ENCODE assay signal across 13 cellular contexts in genomic region chr10:122258136-122259074, GRCh38. TPM values are rescaled to one million over a fixed set of nuclear protein-coding genes. Genes with fewer than 3 reads are reported as not detected.
A peak's percentile ranks its signal among the peaks of the same experiment; 100 is the strongest.
DNase-seq lines count a peak whose midpoint lies in the region; ATAC-seq and TF ChIP-seq lines count a peak whose summit lies in the region.
"Had no signal": no experiment of that assay in that cellular context is flagged by ENCODE, and none has a peak within 500 bp of the region (broad histone marks: within the 10 kb centered on the region; RNA-seq: fewer than 3 reads in every experiment).

No MANE protein-coding gene starts in this region.

- peaks cover 15% of the 10 kb centered on the region for H3K9me3 Mint-ChIP-seq in endodermal cell
- H3K9me3 Mint-ChIP-seq: central memory CD8-positive, alpha-beta T cell had no signal

- H3K27me3 ChIP-seq in SK-N-SH (ENCODE audit: insufficient read depth) (no peaks in the 10 kb centered on the region), endodermal cell (ENCODE audit: control insufficient read depth, insufficient read depth, low read length, poor library complexity, severe bottlenecking) (no peaks in the 10 kb centered on the region), stomach smooth muscle (ENCODE audit: control insufficient read depth in 1 of 2, insufficient read depth in 2 of 2, low read length in 2 of 2) (no peaks in the 10 kb centered on the region)

- no peak for TF ChIP-seq RAD21 in SK-N-SH (IDR thresholded peaks at IDR 0.05; ENCODE audit: low read length)

- H4K20me1 ChIP-seq in SK-N-SH (ENCODE audit: insufficient read depth) = no peaks in the 10 kb centered on the region

- H3K9me2 ChIP-seq in SK-N-SH = no peaks in the 10 kb centered on the region

- no peak overlapping the region for H3K4me3 Mint-ChIP-seq in endodermal cell
- H3K4me3 Mint-ChIP-seq: central memory CD8-positive, alpha-beta T cell had no signal

- no peaks in the 10 kb centered on the region for H3K27me3 Mint-ChIP-seq in endodermal cell (ENCODE audit: insufficient read depth)

- H3K36me3 ChIP-seq in SK-N-SH (replicated peaks in 1 of 2; ENCODE audit: control insufficient read depth in 1 of 2, insufficient read depth in 2 of 2, low read length in 1 of 2) = peaks cover 0 to 11% of the 10 kb centered on the region in 2 experiments
- peaks cover 18% of the 10 kb centered on the region for H3K36me3 ChIP-seq in endodermal cell (ENCODE audit: control insufficient read depth, insufficient read depth, low read length)
- H3K36me3 ChIP-seq in stomach smooth muscle (ENCODE audit: control insufficient read depth in 2 of 2, insufficient read depth in 2 of 2, low read length in 2 of 2) = peaks cover 7 to 14% of the 10 kb centered on the region in 2 donors

- H3K9ac ChIP-seq in SK-N-SH = no peak overlapping the region
- no peak overlapping the region for H3K9ac ChIP-seq in endodermal cell (ENCODE audit: extremely low read depth, low read length, poor library complexity, severe bottlenecking)
- H3K9ac ChIP-seq in stomach smooth muscle (ENCODE audit: low read length in 2 of 2) = no peak overlapping the region

- H3K9me3 ChIP-seq in SK-N-SH (peaks cover 14% of the 10 kb centered on the region; the same call in 1 of the 2 replicates), endodermal cell (ENCODE audit: control insufficient read depth, low read length) (peaks cover 24% of the 10 kb centered on the region), stomach smooth muscle (ENCODE audit: control insufficient read depth in 2 of 2, low read length in 2 of 2) (peaks cover 0 to 3% of the 10 kb centered on the region in 2 donors)

- CTCF ChIA-PET in SK-N-SH (lab: Yijun Ruan, JAX) = interaction anchor here (1.5 to 3.6 kb wide), 2 partner anchors 10 to 116 kb away, joined by 3 to 22 read pairs; no protein-coding TSS in a partner anchor

- H2AFZ ChIP-seq in SK-N-SH (ENCODE audit: low read depth) = no peak overlapping the region

- TF ChIP-seq EP300 in SK-N-SH (IDR thresholded peaks at IDR 0.05; ENCODE audit: borderline replicate concordance in 1 of 2, low read depth in 1 of 2, low read length in 1 of 2) = no peak

- peaks cover 27% of the 10 kb centered on the region for H3K36me3 Mint-ChIP-seq in endodermal cell (ENCODE audit: low read depth)

- H3K27ac ChIP-seq in SK-N-SH (ENCODE audit: low read depth in 2 of 2, low read length in 1 of 2) (no peak overlapping the region), endodermal cell (ENCODE audit: low read depth, low read length) (no peak overlapping the region), stomach smooth muscle (ENCODE audit: low read length) (peak overlapping the region; percentile 11)

- no peak overlapping the region for H3K4me2 ChIP-seq in SK-N-SH

- POLR2A ChIA-PET in SK-N-SH (lab: Yijun Ruan, JAX) = interaction anchor here (0.5 to 0.6 kb wide), 2 partner anchors 23 to 95 kb away, joined by 3 read pairs; no protein-coding TSS in a partner anchor

- H3K4me3 ChIP-seq in SK-N-SH (ENCODE audit: low read depth in 2 of 2, low read length in 1 of 2) (no peak overlapping the region), endodermal cell (ENCODE audit: low read length) (no peak overlapping the region), stomach smooth muscle (ENCODE audit: low read length in 2 of 2) (no peak overlapping the region)

- H3F3A ChIP-seq in SK-N-SH (replicated peaks; ENCODE audit: insufficient read depth) = no peaks in the 10 kb centered on the region

- ATAC-seq in SK-N-SH treated with all-trans-retinoic acid at 6 μM for 48 hours (peak; percentile 48), left lobe of liver (no peak)

- DNase-seq in SK-N-SH (no peak), endodermal cell (peak; percentile 60), left lobe of liver (ENCODE audit: low spot score) (peak; percentile 16), NCI-H510A (lab: John Stamatoyannopoulos, UW) (no peak), 8988T (no peak), nucleus accumbens (lab: John Stamatoyannopoulos, UW) (no peak)
- DNase-seq: activated T-cell treated with anti-CD3 and anti-CD28 coated beads for 4 hours; NCI-H1048; stimulated activated CD4-positive, alpha-beta T cell treated with anti-CD3 and anti-CD28 coated beads, Interleukin-4, amount 100 ng/mL, for 1 hour had no signal

- H3K4me1 Mint-ChIP-seq in endodermal cell = peaks cover 4% of the 10 kb centered on the region
- H3K4me1 Mint-ChIP-seq: central memory CD8-positive, alpha-beta T cell had no signal

- no peaks in the 10 kb centered on the region; the same call in 1 of the 2 replicates for H3K79me2 ChIP-seq in SK-N-SH (ENCODE audit: insufficient read depth)

- TF ChIP-seq CTCF in SK-N-SH (IDR thresholded peaks at IDR 0.05) (no peak), endodermal cell (conservative IDR thresholded peaks at IDR 0.05) (no peak)

- peak overlapping the region; percentile 78 for H3K27ac Mint-ChIP-seq in endodermal cell

- WGBS in SK-N-SH (ENCODE audit: low lambda C conversion rate) = 78% methylated on average over 17 of the region's 25 CpGs
- 83 to 84% methylated on average over 17 to 22 of the region's 25 CpGs for WGBS in endodermal cell (ENCODE audit: insufficient coverage in 1 of 2, insufficient read length in 1 of 2), 2 experiments

- H3K4me1 ChIP-seq in SK-N-SH (ENCODE audit: control insufficient read depth in 1 of 2, insufficient read depth in 2 of 2, low read depth in 1 of 2, low read length in 1 of 2) (peaks cover 0 to 2% of the 10 kb centered on the region in 2 experiments; a peak in 2 of 4 replicates), endodermal cell (ENCODE audit: control insufficient read depth, insufficient read depth, low read length) (no peaks in the 10 kb centered on the region), stomach smooth muscle (ENCODE audit: control insufficient read depth, insufficient read depth, low read length) (peaks cover 7% of the 10 kb centered on the region)

TF ChIP-seq in SK-N-SH treated with all-trans-retinoic acid at 6 μM for 48 hours, 23 proteins besides CTCF, POLR2A, EP300 and RAD21:
- no peak for TF ChIP-seq TCF4 (CRISPR knock-in tag; IDR thresholded peaks at IDR 0.05; ENCODE audit: borderline replicate concordance)
- no peak for TF ChIP-seq ISL1 (CRISPR knock-in tag; IDR thresholded peaks at IDR 0.05)

TF ChIP-seq in SK-N-SH, 30 proteins besides CTCF, POLR2A, EP300 and RAD21:
- TF ChIP-seq IRF3 (IDR thresholded peaks at IDR 0.05; ENCODE audit: low read depth, low read length) = no peak
- TF ChIP-seq EZH2phosphoT487 (IDR thresholded peaks at IDR 0.05; ENCODE audit: borderline replicate concordance, low read depth) = no peak
- TF ChIP-seq PBX3 (IDR thresholded peaks at IDR 0.05) = no peak
- no peak for TF ChIP-seq GABPA (IDR thresholded peaks at IDR 0.05; ENCODE audit: low read depth)
- TF ChIP-seq TAF1 (IDR thresholded peaks at IDR 0.05; ENCODE audit: borderline replicate concordance, low read depth, low read length) = no peak

RNA-seq across cellular contexts. Expression of gene BTBD16, which starts 12.7 kb away (rescaled TPM):
- polyA plus RNA-seq in SK-N-SH (2012; rRNA removed) = 0.03 TPM in 1 of 2 replicates, not detected in the other
- 0.03 and 0.08 TPM in 2 replicates for polyA plus RNA-seq in SK-N-SH (2012; cell fraction: cytosol; rRNA removed)
- polyA plus RNA-seq in SK-N-SH (2012; cell fraction: nucleus; rRNA removed) = 0.02 TPM in 1 of 2 replicates, not detected in the other
- total RNA-seq in endodermal cell (not detected), left lobe of liver (1.5 TPM)
- not detected for polyA plus RNA-seq in endodermal cell (2013, experiment 1 of 2)
- polyA plus RNA-seq in endodermal cell (2013, experiment 2 of 2) = not detected
- total RNA-seq: A673 had no signal

Comparison
In these comparisons a context has a peak if more than half of its experiments do, and no peak if none do; other contexts are left out.
1. DNase-seq: peak in endodermal cell (single experiment) and left lobe of liver (single experiment); none in SK-N-SH (single experiment), NCI-H510A (single experiment), 8988T (single experiment) and nucleus accumbens (0 of 56).